In genomic region chr1:8212443-8212920, GRCh38 we compare ENCODE assay signal across 12 cellular contexts.
DNase-seq lines count a peak whose midpoint lies in the region; ATAC-seq, FAIRE-seq and TF ChIP-seq lines count a peak whose summit lies in the region.
"Had no signal": no experiment of that assay in that cellular context is flagged by ENCODE, and none has a peak within 500 bp of the region (broad histone marks: within the 10 kb centered on the region; RNA-seq: fewer than 3 reads in every experiment).

No MANE protein-coding gene starts in this region.

- H2BK15ac ChIP-seq in IMR-90 (ENCODE audit: low read depth, low read length), result peak overlapping the region; percentile 67

- no peak overlapping the region; the same call in 1 of the 2 replicates for H3K4me2 ChIP-seq in IMR-90 (ENCODE audit: low read depth, low read length)

- POLR2A ChIA-PET in AG04450 (lab: Yijun Ruan, JAX), result interaction anchor here (0.5 to 1.0 kb wide), 7 partner anchors 8 to 215 kb away, joined by 3 to 8 read pairs (median 3); no protein-coding TSS in a partner anchor
- POLR2A ChIA-PET in IMR-90 (lab: Charles Lee; ENCODE audit: unreplicated experiment), result interaction anchor here (0.6 kb wide), 1 partner anchor 18 kb away, joined by 6 read pairs; no protein-coding TSS in a partner anchor
- POLR2A ChIA-PET in MCF 10A (lab: Yijun Ruan, JAX), result interaction anchor here (0.6 to 3.3 kb wide), 20 partner anchors 8 to 201 kb away, joined by 3 to 27 read pairs (median 6); no protein-coding TSS in a partner anchor

- H3K9me3 ChIP-seq in AG04450 (ENCODE audit: control insufficient read depth, insufficient read depth, low read length) (no peaks in the 10 kb centered on the region; the same call in 1 of the 2 replicates), IMR-90 (ENCODE audit: control insufficient read depth, insufficient read depth, low read length) (no peaks in the 10 kb centered on the region)

- peak overlapping the region; percentile 89 for H2AK5ac ChIP-seq in IMR-90 (ENCODE audit: low read depth, low read length)

- no peaks in the 10 kb centered on the region for H3K36me3 ChIP-seq in IMR-90 (ENCODE audit: control insufficient read depth, insufficient read depth, low read length)

- peaks cover 26% of the 10 kb centered on the region for H3K4me1 Mint-ChIP-seq in MCF 10A (ENCODE audit: insufficient read depth, unreplicated experiment)
- peaks cover 59% of the 10 kb centered on the region for H3K4me1 Mint-ChIP-seq in mesothelial cell of epicardium

- TF ChIP-seq POLR2A in IMR-90 (IDR thresholded peaks at IDR 0.05; ENCODE audit: low read depth, low read length), result no peak

- DNase-seq in AG04450 (ENCODE audit: low read depth, low spot score), result no peak
- no peak for DNase-seq in IMR-90
- no peak for DNase-seq in MCF 10A (ENCODE audit: unreplicated experiment)
- DNase-seq in mesothelial cell of epicardium (ENCODE audit: low spot score in 2 of 2, unreplicated experiment in 2 of 2), result no peak
- no peak for DNase-seq in D721Med (ENCODE audit: insufficient read length, low spot score)
- no peak for DNase-seq in DMS153 (lab: John Stamatoyannopoulos, UW)
- DNase-seq: activated CD8-positive, alpha-beta memory T cell treated with anti-CD3 and anti-CD28 coated beads, Interleukin-2, amount 50 U/mL, for 4 hours; H7; NCI-H1417 treated with DMSO at 0.1 percent for 48 hours; NCI-H524 treated with DMSO at 0.1 percent for 48 hours had no signal

- H3K27ac ChIP-seq in AG04450 (ENCODE audit: low read depth, low read length), result peak overlapping the region; percentile 93
- H3K27ac ChIP-seq in IMR-90 (ENCODE audit: insufficient read depth, low read length), result peak overlapping the region; percentile 89

- H3K23ac ChIP-seq in IMR-90 (ENCODE audit: low read depth, low read length), result peak overlapping the region; percentile 94

- H3K36me3 Mint-ChIP-seq in MCF 10A (ENCODE audit: insufficient read depth, unreplicated experiment) (no peaks in the 10 kb centered on the region), mesothelial cell of epicardium (no peaks in the 10 kb centered on the region)

- CTCF ChIA-PET in AG04450 (lab: Charles Lee) (interaction anchor here (1.3 kb wide), 1 partner anchor 198 kb away, joined by 6 read pairs; no protein-coding TSS in a partner anchor), IMR-90 (lab: Yijun Ruan, JAX) (no interaction called here), MCF 10A (lab: Yijun Ruan, JAX) (interaction anchor here (0.6 to 1.0 kb wide), 2 partner anchors 25 to 131 kb away, joined by 4 to 6 read pairs; no protein-coding TSS in a partner anchor)

- H3K27ac Mint-ChIP-seq in MCF 10A (ENCODE audit: low read depth, unreplicated experiment) (peak overlapping the region; percentile 85), mesothelial cell of epicardium (peak overlapping the region; percentile 94)

- peak overlapping the region; percentile 96 for H3K56ac ChIP-seq in IMR-90 (ENCODE audit: extremely low read depth, insufficient read depth, low read length)

- H4K8ac ChIP-seq in IMR-90 (ENCODE audit: low read depth in 2 of 2, low read length in 2 of 2), result peak overlapping the region; percentile 71 to 97

- H3K9me3 Mint-ChIP-seq in MCF 10A (ENCODE audit: unreplicated experiment) (no peaks in the 10 kb centered on the region), mesothelial cell of epicardium (no peaks in the 10 kb centered on the region)

- BruUV-seq in IMR-90 (replicated peaks; lab: Mats Ljungman, UMichigan) (no TSS peak), MCF 10A (replicated peaks; lab: Mats Ljungman, UMichigan) (no TSS peak)

- H3K4ac ChIP-seq in IMR-90 (ENCODE audit: low read depth, low read length), result peak overlapping the region; percentile 96

- TF ChIP-seq CTCF in AG04450 (IDR thresholded peaks at IDR 0.05; ENCODE audit: low read depth, low read length) (no peak), IMR-90 (conservative IDR thresholded peaks at IDR 0.05; ENCODE audit: low read depth, low read length) (no peak), MCF 10A (IDR thresholded peaks at IDR 0.05; ENCODE audit: unreplicated experiment) (no peak), mesothelial cell of epicardium (IDR thresholded peaks at IDR 0.05; ENCODE audit: unreplicated experiment) (no peak), D721Med (IDR thresholded peaks at IDR 0.05; ENCODE audit: insufficient read depth, missing control alignments) (no peak)

- no peak for TF ChIP-seq RAD21 in IMR-90 (IDR thresholded peaks at IDR 0.05; ENCODE audit: low read length)

- dilution Hi-C loops in IMR-90 (cut with HindIII; ENCODE audit: low sequenced_read_pairs, unreplicated experiment), result no loop called here

- H2BK5ac ChIP-seq in IMR-90 (ENCODE audit: low read depth, low read length, poor library complexity, severe bottlenecking), result peak overlapping the region; percentile 98

- peak overlapping the region; percentile 98 for H2BK20ac ChIP-seq in IMR-90 (ENCODE audit: low read depth, low read length)

- H4K91ac ChIP-seq in IMR-90 (ENCODE audit: insufficient read depth, low read depth, low read length), result peak overlapping the region; percentile 97

- peak overlapping the region; percentile 29; the same call in 1 of the 2 replicates for H3K9ac ChIP-seq in IMR-90 (ENCODE audit: low read depth, low read length)

- H3K27me3 Mint-ChIP-seq in MCF 10A (ENCODE audit: insufficient read depth, unreplicated experiment), result no peaks in the 10 kb centered on the region
- H3K27me3 Mint-ChIP-seq in mesothelial cell of epicardium (ENCODE audit: low read depth), result no peaks in the 10 kb centered on the region

- H3K79me1 ChIP-seq in IMR-90 (ENCODE audit: low read depth in 1 of 2, low read length in 2 of 2), result peaks cover 3 to 5% of the 10 kb centered on the region in 2 experiments; a peak in 2 of 4 replicates

- peak overlapping the region; percentile 75 for H2AFZ ChIP-seq in IMR-90 (replicated peaks; ENCODE audit: low read length, poor library complexity)

- peak overlapping the region; percentile 85 for H4K5ac ChIP-seq in IMR-90 (ENCODE audit: low read depth, low read length)

- peaks cover 42% of the 10 kb centered on the region for H3K4me1 ChIP-seq in IMR-90 (ENCODE audit: control insufficient read depth, insufficient read depth, low read length)

- ATAC-seq in IMR-90 (ENCODE audit: low read depth), result no peak
- no peak for ATAC-seq in HG03354 (IDR thresholded peaks at IDR 0.05; ENCODE audit: poor library complexity, severe bottlenecking, unreplicated experiment)
- ATAC-seq in HG03175 (IDR thresholded peaks at IDR 0.05; ENCODE audit: unreplicated experiment), result no peak

- peak overlapping the region; percentile 94 for H2AK9ac ChIP-seq in IMR-90 (replicated peaks; ENCODE audit: low read depth, low read length, poor library complexity)

- H3K4me3 Mint-ChIP-seq in MCF 10A (ENCODE audit: unreplicated experiment) (peak overlapping the region; percentile 51), mesothelial cell of epicardium (no peak overlapping the region)

- H3K18ac ChIP-seq in IMR-90 (ENCODE audit: low read depth, low read length), result peak overlapping the region; percentile 93

- FAIRE-seq in D721Med (lab: Jason Lieb, UNC), result no peak

- no peaks in the 10 kb centered on the region for H4K20me1 ChIP-seq in IMR-90 (ENCODE audit: insufficient read depth, low read length)

- peak overlapping the region; percentile 99 for H2BK120ac ChIP-seq in IMR-90 (ENCODE audit: low read depth, low read length)

- 93% methylated on average over 2 of the region's 8 CpGs; no CpG with 5 or more reads in 1 of the 2 experiments for WGBS in IMR-90 (ENCODE audit: extremely low coverage in 2 of 2, insufficient read length in 1 of 2), 2 experiments

- intact Hi-C loops in IMR-90 (cut with micrococcal nuclease), result loop anchor here (2.0 kb wide), 1 partner anchor 76 kb away; no protein-coding TSS in a partner anchor
- intact Hi-C loops in MCF 10A (cut with micrococcal nuclease), result loop anchor here (1.0 kb wide), 1 partner anchor 30 kb away; no protein-coding TSS in a partner anchor

- H3K27me3 ChIP-seq in AG04450 (ENCODE audit: control insufficient read depth, insufficient read depth, low read length), result no peaks in the 10 kb centered on the region
- H3K27me3 ChIP-seq in IMR-90 (ENCODE audit: control insufficient read depth, insufficient read depth, low read length), result no peaks in the 10 kb centered on the region

- H3K14ac ChIP-seq in IMR-90 (replicated peaks; ENCODE audit: low read depth, low read length), result peak overlapping the region; percentile 92

- H3K9me1 ChIP-seq in IMR-90 (ENCODE audit: insufficient read depth, low read length), result peaks cover 32% of the 10 kb centered on the region

- H3K4me3 ChIP-seq in AG04450 (ENCODE audit: low read depth, low read length), result no peak overlapping the region
- H3K4me3 ChIP-seq in IMR-90 (ENCODE audit: insufficient read depth, low read depth, low read length), result no peak overlapping the region

- in situ Hi-C loops in IMR-90 (cut with MboI; ENCODE audit: low sequenced_read_pairs), result loop anchor here (10.0 kb wide), 1 partner anchor 178 kb away; no protein-coding TSS in a partner anchor

TF ChIP-seq in IMR-90, 13 proteins besides CTCF, POLR2A, EP300 and RAD21:
- no peak for TF ChIP-seq ELK1 (IDR thresholded peaks at IDR 0.05; ENCODE audit: borderline replicate concordance, low read depth, low read length)
- no peak for TF ChIP-seq MXI1 (IDR thresholded peaks at IDR 0.05; ENCODE audit: borderline replicate concordance, low read depth, low read length)
- TF ChIP-seq RFX5 (IDR thresholded peaks at IDR 0.05; ENCODE audit: low read depth, low read length), result no peak
- TF ChIP-seq USF2 (IDR thresholded peaks at IDR 0.05; ENCODE audit: low read depth, low read length), result no peak
- no peak for TF ChIP-seq CEBPB (IDR thresholded peaks at IDR 0.05; ENCODE audit: low read depth, low read length)
TF ChIP-seq in IMR-90: peak in this region for 0.
